8 cellular contexts compared by ENCODE assay signal in the genomic region with DNA sequence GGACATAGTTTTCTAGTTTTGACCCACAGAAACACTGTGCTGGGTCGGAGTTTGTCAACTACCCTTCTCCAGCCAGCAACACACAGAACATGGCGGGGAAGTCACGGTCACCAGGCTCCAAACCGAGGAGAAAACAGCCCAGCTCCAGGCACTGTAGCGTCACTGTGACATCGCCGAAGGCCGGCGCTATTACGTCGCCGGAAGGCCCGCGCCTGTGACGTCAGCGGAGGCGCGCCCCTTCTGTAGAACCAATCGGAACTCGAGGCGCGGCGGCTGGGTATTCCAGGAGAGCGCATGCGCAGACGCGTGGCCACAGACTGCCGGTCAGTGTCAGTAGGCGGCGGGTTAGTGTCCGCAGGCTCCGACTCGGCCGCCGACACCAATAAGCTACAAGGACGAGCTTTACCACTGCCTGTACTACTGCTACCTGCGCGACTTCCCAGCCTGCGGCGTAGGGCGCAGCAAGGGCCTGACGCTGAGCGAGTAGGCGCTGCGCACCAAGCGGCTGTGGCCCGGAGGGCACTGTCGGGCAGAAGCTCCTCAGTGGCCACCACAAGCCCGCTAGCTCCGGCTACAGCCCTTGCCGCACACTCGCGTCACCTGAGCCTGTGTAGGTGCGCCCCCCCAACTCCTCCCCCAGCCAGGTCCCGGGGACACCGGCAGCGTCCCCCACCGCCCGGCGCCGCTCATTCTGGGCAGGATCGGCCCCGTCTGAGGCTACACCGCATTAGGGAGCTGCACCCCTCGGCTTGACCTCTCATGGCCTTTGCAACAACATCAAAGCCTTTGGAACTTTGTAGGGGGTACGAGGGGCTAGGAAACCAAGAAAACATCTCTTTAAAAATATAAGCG. TPM values are rescaled to one million over a fixed set of nuclear protein-coding genes. Genes with fewer than 3 reads are reported as not detected.
DNase-seq lines count a peak whose midpoint lies in the region; ATAC-seq and TF ChIP-seq lines count a peak whose summit lies in the region.

No MANE protein-coding gene starts in this region.

- ATAC-seq in GM23338 (peak; percentile 66), RWPE2 (ENCODE audit: low read depth) (peak; percentile 94)
- ATAC-seq in naive thymus-derived CD8-positive, alpha-beta T cell: peak; percentile 90 to 94
- peak; percentile 96 for ATAC-seq in stimulated activated memory B cell treated with anti-CD40 and anti-IgM and Interleukin-4, amounts not matched to agents 10 μg/mL and 1 μg/mL and 100 μg/mL, for 72 hours

- POLR2A ChIA-PET in naive thymus-derived CD8-positive, alpha-beta T cell (lab: Charles Lee): interaction anchor here (0.6 to 3.4 kb wide), 12 partner anchors 9 to 253 kb away, joined by 3 to 15 read pairs (median 4); a partner anchor contains a TSS

- H3K9me2 ChIP-seq in GM23338 (ENCODE audit: insufficient read depth): 0 out of 2 replicates have a peak, but pooled peaks cover 4% of the 10 kb centered on the region

- no peaks in the 10 kb centered on the region for H3K9me3 ChIP-seq in RWPE2 (ENCODE audit: severe bottlenecking)

- peaks cover 33% of the 10 kb centered on the region for H3K4me1 Mint-ChIP-seq in GM23338
- peaks cover 0 to 10% (median 2%) of the 10 kb centered on the region in 4 donors for H3K4me1 Mint-ChIP-seq in naive thymus-derived CD8-positive, alpha-beta T cell
- no peaks in the 10 kb centered on the region for H3K4me1 Mint-ChIP-seq in stimulated activated memory B cell treated with anti-CD40 and anti-IgM and Interleukin-4, amounts not matched to agents 10 μg/mL and 1 μg/mL and 100 μg/mL, for 72 hours

- H3K27ac Mint-ChIP-seq in GM23338: peak overlapping the region; percentile 99
- peak overlapping the region; percentile 84 to 98 (median 98) for H3K27ac Mint-ChIP-seq in naive thymus-derived CD8-positive, alpha-beta T cell
- H3K27ac Mint-ChIP-seq in stimulated activated memory B cell treated with anti-CD40 and anti-IgM and Interleukin-4, amounts not matched to agents 10 μg/mL and 1 μg/mL and 100 μg/mL, for 72 hours: peak overlapping the region; percentile 80

- no peaks in the 10 kb centered on the region for H3K9me3 Mint-ChIP-seq in GM23338
- H3K9me3 Mint-ChIP-seq in naive thymus-derived CD8-positive, alpha-beta T cell: no peaks in the 10 kb centered on the region
- no peaks in the 10 kb centered on the region for H3K9me3 Mint-ChIP-seq in stimulated activated memory B cell treated with anti-CD40 and anti-IgM and Interleukin-4, amounts not matched to agents 10 μg/mL and 1 μg/mL and 100 μg/mL, for 72 hours

- H3K36me3 ChIP-seq in GM23338 (ENCODE audit: insufficient read depth): no peaks in the 10 kb centered on the region
- no peaks in the 10 kb centered on the region for H3K36me3 ChIP-seq in RWPE2 (ENCODE audit: low read depth)

- peaks cover 7% of the 10 kb centered on the region for H3K4me1 ChIP-seq in GM23338 (ENCODE audit: insufficient read depth)
- peaks cover 9% of the 10 kb centered on the region for H3K4me1 ChIP-seq in RWPE2 (ENCODE audit: insufficient read depth, poor library complexity, severe bottlenecking)

- peak overlapping the region; percentile 95 for H3K27ac ChIP-seq in GM23338 (ENCODE audit: low read depth)
- H3K27ac ChIP-seq in RWPE2 (ENCODE audit: poor library complexity, severe bottlenecking): peak overlapping the region; percentile 35

- H3F3A ChIP-seq in GM23338 (replicated peaks; ENCODE audit: low read depth): peaks cover 3% of the 10 kb centered on the region; the same call in 1 of the 2 replicates

- peaks cover 18% of the 10 kb centered on the region for H3K27me3 Mint-ChIP-seq in GM23338 (ENCODE audit: insufficient read depth, low read depth, poor library complexity)
- H3K27me3 Mint-ChIP-seq in naive thymus-derived CD8-positive, alpha-beta T cell: no peaks in the 10 kb centered on the region
- H3K27me3 Mint-ChIP-seq in stimulated activated memory B cell treated with anti-CD40 and anti-IgM and Interleukin-4, amounts not matched to agents 10 μg/mL and 1 μg/mL and 100 μg/mL, for 72 hours: no peaks in the 10 kb centered on the region

- H4K20me1 ChIP-seq in GM23338 (replicated peaks; ENCODE audit: insufficient read depth): no peaks in the 10 kb centered on the region

- H3K4me3 Mint-ChIP-seq in GM23338: peak overlapping the region; percentile 80
- H3K4me3 Mint-ChIP-seq in naive thymus-derived CD8-positive, alpha-beta T cell: peak overlapping the region; percentile 83 to 94 (median 89)
- peak overlapping the region; percentile 84 for H3K4me3 Mint-ChIP-seq in stimulated activated memory B cell treated with anti-CD40 and anti-IgM and Interleukin-4, amounts not matched to agents 10 μg/mL and 1 μg/mL and 100 μg/mL, for 72 hours

- no peak overlapping the region for H2AFZ ChIP-seq in GM23338

- DNase-seq in Daoy (ENCODE audit: low read depth) (peak; percentile 95), GM23338 (ENCODE audit: low spot score) (peak; percentile 98), LNCaP clone FGC (ENCODE audit: low read depth) (peak; percentile 92), RWPE2 (ENCODE audit: low spot score) (peak; percentile 96), fibroblast of peridontal ligament (ENCODE audit: extremely low read depth) (peak; percentile 93)
- DNase-seq in activated effector memory CD4-positive, alpha-beta T cell treated with Interleukin-2 at 50 U/mL for 16 hours: peak; percentile 82
- peak; percentile 86 to 96 (median 92) for DNase-seq in naive thymus-derived CD8-positive, alpha-beta T cell

- H3K79me2 ChIP-seq in GM23338 (replicated peaks; ENCODE audit: insufficient read depth): no peaks in the 10 kb centered on the region

- no peaks in the 10 kb centered on the region; the same call in 1 of the 3 replicates for H3K36me3 Mint-ChIP-seq in GM23338 (ENCODE audit: low read depth)
- H3K36me3 Mint-ChIP-seq in naive thymus-derived CD8-positive, alpha-beta T cell: no peaks in the 10 kb centered on the region
- no peaks in the 10 kb centered on the region for H3K36me3 Mint-ChIP-seq in stimulated activated memory B cell treated with anti-CD40 and anti-IgM and Interleukin-4, amounts not matched to agents 10 μg/mL and 1 μg/mL and 100 μg/mL, for 72 hours

- H3K27me3 ChIP-seq in GM23338 (ENCODE audit: insufficient read depth) (no peaks in the 10 kb centered on the region), RWPE2 (ENCODE audit: insufficient read depth, poor library complexity, severe bottlenecking) (no peaks in the 10 kb centered on the region)

- peak in 1 of 2 experiments; percentile 13; a peak in 1 of 4 replicates for TF ChIP-seq CTCF in GM23338 (conservative IDR thresholded peaks at IDR 0.05; ENCODE audit: low read depth in 2 of 2)
- TF ChIP-seq CTCF in LNCaP clone FGC (IDR thresholded peaks at IDR 0.05; ENCODE audit: control insufficient read depth, extremely low read depth, insufficient read depth): peak; percentile 19; the same call in 1 of the 2 replicates
- peak; percentile 5 for TF ChIP-seq CTCF in RWPE2 (IDR thresholded peaks at IDR 0.05; ENCODE audit: poor library complexity, severe bottlenecking)

- H3K4me2 ChIP-seq in GM23338: peak overlapping the region; percentile 90

- H3K4me3 ChIP-seq in GM23338 (peak overlapping the region; percentile 76), LNCaP clone FGC (ENCODE audit: low read depth, low read length) (peak overlapping the region; percentile 73), RWPE2 (ENCODE audit: severe bottlenecking) (peak overlapping the region; percentile 51)

TF ChIP-seq in GM23338, 12 proteins besides CTCF, POLR2A, EP300 and RAD21:
- TF ChIP-seq JUNB (IDR thresholded peaks at IDR 0.05; ENCODE audit: unreplicated experiment) (no peak), STAT1 (IDR thresholded peaks at IDR 0.05; ENCODE audit: unreplicated experiment) (no peak), POLR2AphosphoS5 (IDR thresholded peaks at IDR 0.05; ENCODE audit: low read depth) (peak; percentile 96), NANOG (IDR thresholded peaks at IDR 0.05; ENCODE audit: borderline replicate concordance) (0 out of 2 replicates have a peak, but pooled peaks have one; percentile 35), CREB1 (CRISPR knock-in tag; IDR thresholded peaks at IDR 0.05; ENCODE audit: low read depth) (peak; percentile 99)

RNA-seq across cellular contexts. Expression of a gene that starts 35.1 kb away (rescaled TPM):
- 0.29 and 1.8 TPM in 2 replicates for total RNA-seq in Daoy (2014; rRNA removed; shearing (Covaris generic))
- 9.2 and 13.8 TPM in 2 replicates for total RNA-seq in GM23338 (2014; rRNA removed; shearing (Covaris generic))
- polyA plus RNA-seq in GM23338 (2016; fragmentation: Nextera tagmentation; extraction: Ambion mirVana): 8.2 and 8.6 TPM in 2 replicates
- not detected for total RNA-seq in naive thymus-derived CD8-positive, alpha-beta T cell
- not detected for polyA plus RNA-seq in naive thymus-derived CD8-positive, alpha-beta T cell

Comparison
In these comparisons a context has a peak if more than half of its experiments do, and no peak if none do; other contexts are left out.
1. Peak in every context shown above with its lines: DNase-seq, ATAC-seq, H3K4me3 ChIP-seq and H3K27ac ChIP-seq.